ENCODE assay signal across 18 cellular contexts in the genomic region with DNA sequence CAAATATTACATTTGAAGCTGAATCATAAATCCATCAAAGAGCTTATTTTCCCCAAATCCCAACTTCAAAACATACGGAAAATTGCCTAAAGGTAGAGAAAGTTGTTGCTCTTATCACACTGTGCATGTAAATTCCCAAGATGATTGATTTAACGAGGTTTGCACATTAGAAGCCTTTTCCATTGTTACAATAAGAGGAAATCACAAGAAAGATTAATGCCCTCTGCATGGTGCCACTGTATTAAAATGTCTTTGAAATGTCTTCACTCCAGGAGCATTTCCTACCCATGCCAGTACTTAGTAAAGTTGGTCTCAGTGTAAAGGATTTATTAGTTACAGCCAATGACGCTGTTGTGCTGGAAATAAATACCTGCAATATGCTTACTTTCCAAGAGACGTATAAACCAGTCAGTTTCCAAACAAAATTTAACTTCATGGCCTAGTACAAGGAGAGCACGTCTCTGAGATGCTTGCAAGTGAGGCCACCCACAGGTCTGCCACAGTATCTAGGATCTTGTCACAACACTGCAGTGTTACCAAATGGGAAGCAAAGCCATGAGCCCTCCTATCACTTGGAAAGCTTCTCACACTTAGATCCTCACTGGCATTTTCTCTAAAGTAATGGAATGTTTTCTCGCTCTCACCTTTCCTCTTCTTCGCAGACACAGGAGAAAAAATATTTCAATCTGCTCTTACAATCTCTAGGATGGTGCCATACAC.
"Had no signal": no experiment of that assay in that cellular context is flagged by ENCODE, and none has a peak within 500 bp of the region (broad histone marks: within the 10 kb centered on the region; RNA-seq: fewer than 3 reads in every experiment).

No MANE protein-coding gene starts in this region.

- H3K27ac ChIP-seq: epithelial cell of prostate, neutrophil, parathyroid adenoma, stomach, testis, upper lobe of left lung had no signal

- DNase-seq: activated CD4-positive, alpha-beta T cell treated with anti-CD3 and anti-CD28 coated beads, Interleukin-2, amount 10 ng/mL, durations not matched to agents 7 days and 5 days; activated CD4-positive, CD25-positive, alpha-beta regulatory T cell; activated naive CD4-positive, alpha-beta T cell treated with Interleukin-2 at 50 U/mL for 16 hours; dermis blood vessel endothelial cell; effector memory CD8-positive, alpha-beta T cell; foreskin melanocyte; islet precursor cell; mucosa of descending colon; naive thymus-derived CD4-positive, alpha-beta T cell; stimulated activated CD4-positive, alpha-beta T cell treated with anti-CD3 and anti-CD28 coated beads, Interleukin-1b, Interleukin-23, amount 100 ng/mL, for 48 hours; stomach; T-helper 2 cell; testis; upper lobe of left lung had no signal

- H3K27ac Mint-ChIP-seq: activated CD4-positive, alpha-beta T cell treated with anti-CD3 and anti-CD28 coated beads, Interleukin-2, amount 10 ng/mL, durations not matched to agents 7 days and 5 days; activated T-helper 1 cell treated with anti-CD3 and anti-CD28 coated beads, Interleukin-12 subunit alpha, Interleukin-12 subunit beta, Interleukin-2, Interleukin-4 antibody, amounts not matched to agents 30 ng/mL and 10 ng/mL and 1 ng/mL, durations not matched to agents 14 hours and 24 hours and 36 hours; effector memory CD8-positive, alpha-beta T cell; naive thymus-derived CD4-positive, alpha-beta T cell had no signal

- H3K4me1 ChIP-seq: parathyroid adenoma, stomach, testis, upper lobe of left lung had no signal

- H3K9ac ChIP-seq: parathyroid adenoma had no signal

- H3K9me3 ChIP-seq: mucosa of descending colon, neutrophil, testis, upper lobe of left lung had no signal

- H3K36me3 ChIP-seq: neutrophil, stomach, upper lobe of left lung had no signal

- H3K36me3 Mint-ChIP-seq: naive thymus-derived CD4-positive, alpha-beta T cell had no signal

- H3K4me3 ChIP-seq: mucosa of descending colon, stomach, testis, upper lobe of left lung had no signal

- H3K4me3 Mint-ChIP-seq: activated CD4-positive, alpha-beta T cell treated with anti-CD3 and anti-CD28 coated beads, Interleukin-2, amount 10 ng/mL, durations not matched to agents 7 days and 5 days; activated T-helper 1 cell treated with anti-CD3 and anti-CD28 coated beads, Interleukin-12 subunit alpha, Interleukin-12 subunit beta, Interleukin-2, Interleukin-4 antibody, amounts not matched to agents 30 ng/mL and 10 ng/mL and 1 ng/mL, durations not matched to agents 14 hours and 24 hours and 36 hours; effector memory CD8-positive, alpha-beta T cell; naive thymus-derived CD4-positive, alpha-beta T cell had no signal

- H3K4me1 Mint-ChIP-seq: activated CD4-positive, alpha-beta T cell treated with anti-CD3 and anti-CD28 coated beads, Interleukin-2, amount 10 ng/mL, durations not matched to agents 7 days and 5 days had no signal

- H3K9me3 Mint-ChIP-seq: activated CD4-positive, alpha-beta T cell treated with anti-CD3 and anti-CD28 coated beads, Interleukin-2, amount 10 ng/mL, durations not matched to agents 7 days and 5 days; activated T-helper 1 cell treated with anti-CD3 and anti-CD28 coated beads, Interleukin-12 subunit alpha, Interleukin-12 subunit beta, Interleukin-2, Interleukin-4 antibody, amounts not matched to agents 30 ng/mL and 10 ng/mL and 1 ng/mL, durations not matched to agents 14 hours and 24 hours and 36 hours; effector memory CD8-positive, alpha-beta T cell; naive thymus-derived CD4-positive, alpha-beta T cell had no signal

- H3K27me3 Mint-ChIP-seq: activated CD4-positive, alpha-beta T cell treated with anti-CD3 and anti-CD28 coated beads, Interleukin-2, amount 10 ng/mL, durations not matched to agents 7 days and 5 days had no signal

- H3K27me3 ChIP-seq: neutrophil, stomach, testis, upper lobe of left lung had no signal
